Comparison of ENCODE assay signal across 20 cellular contexts in genomic region chr15:49751191-49751590, GRCh38.
"Had no signal": no experiment of that assay in that cellular context is flagged by ENCODE, and none has a peak within 500 bp of the region (broad histone marks: within the 10 kb centered on the region; RNA-seq: fewer than 3 reads in every experiment).

No MANE protein-coding gene starts in this region.

- H3K27me3 ChIP-seq: dorsolateral prefrontal cortex, gastroesophageal sphincter, ovary, sigmoid colon, stomach, transverse colon had no signal

- H3K36me3 ChIP-seq: gastroesophageal sphincter, ovary, sigmoid colon, stomach, thoracic aorta, transverse colon had no signal

- H3K36me3 Mint-ChIP-seq: immature natural killer cell; naive thymus-derived CD4-positive, alpha-beta T cell had no signal

- DNase-seq: cortex of kidney; dorsolateral prefrontal cortex; effector CD8-positive, alpha-beta T cell; foreskin fibroblast; glutamatergic neuron; immature natural killer cell; mesendoderm; naive thymus-derived CD4-positive, alpha-beta T cell; ovary; sigmoid colon; small intestine; stimulated activated CD4-positive, alpha-beta T cell treated with anti-CD3 and anti-CD28 coated beads, Interleukin-12 subunit alpha, Interleukin-12 subunit beta, amount 100 ng/mL, for 4 hours; stimulated activated naive CD4-positive, alpha-beta T cell; stomach; substantia nigra; transverse colon had no signal

- ATAC-seq: gastroesophageal sphincter; naive thymus-derived CD4-positive, alpha-beta T cell had no signal

- H3K9me3 Mint-ChIP-seq: central memory CD8-positive, alpha-beta T cell had no signal

- H3K4me1 ChIP-seq: gastroesophageal sphincter, stomach, transverse colon had no signal

- H3K4me3 ChIP-seq: dorsolateral prefrontal cortex, gastroesophageal sphincter, ovary, sigmoid colon, stomach, thoracic aorta, transverse colon had no signal

- H3K27ac Mint-ChIP-seq: immature natural killer cell; naive thymus-derived CD4-positive, alpha-beta T cell; progenitor cell of endocrine pancreas had no signal

- H3K4me1 Mint-ChIP-seq: central memory CD8-positive, alpha-beta T cell; immature natural killer cell; naive thymus-derived CD4-positive, alpha-beta T cell had no signal

- H3K4me3 Mint-ChIP-seq: central memory CD8-positive, alpha-beta T cell; immature natural killer cell; naive thymus-derived CD4-positive, alpha-beta T cell had no signal

- H3K27ac ChIP-seq: dorsolateral prefrontal cortex, gastroesophageal sphincter, ovary, sigmoid colon, stomach, thoracic aorta, transverse colon had no signal

- H3K9me3 ChIP-seq: gastroesophageal sphincter, ovary, sigmoid colon, stomach, thoracic aorta, transverse colon had no signal

- H3K27me3 Mint-ChIP-seq: progenitor cell of endocrine pancreas had no signal
